In genomic region chr2:140454717-140455116, GRCh38 we compare ENCODE assay signal across 13 cellular contexts.
A peak's percentile ranks its signal among the peaks of the same experiment; 100 is the strongest.
DNase-seq lines count a peak whose midpoint lies in the region; ATAC-seq and TF ChIP-seq lines count a peak whose summit lies in the region.
"Had no signal": no experiment of that assay in that cellular context is flagged by ENCODE, and none has a peak within 500 bp of the region (broad histone marks: within the 10 kb centered on the region; RNA-seq: fewer than 3 reads in every experiment).

No MANE protein-coding gene starts in this region.

- H3K9ac ChIP-seq in PC-3 (ENCODE audit: low read length), result no peak overlapping the region
- no peak overlapping the region for H3K9ac ChIP-seq in neural cell (ENCODE audit: low read length)

- H3K79me2 ChIP-seq in PC-3 (ENCODE audit: low read length) (no peaks in the 10 kb centered on the region), neural cell (replicated peaks; ENCODE audit: insufficient read depth, low read length) (no peaks in the 10 kb centered on the region)

- H4K20me1 ChIP-seq in PC-3 (ENCODE audit: low read length), result no peaks in the 10 kb centered on the region
- no peaks in the 10 kb centered on the region for H4K20me1 ChIP-seq in neural cell (ENCODE audit: insufficient read depth)

- ATAC-seq in PC-3, result peak; percentile 99
- no peak for ATAC-seq in HG03139 (IDR thresholded peaks at IDR 0.05; ENCODE audit: unreplicated experiment)
- ATAC-seq: sciatic nerve had no signal

- POLR2A ChIA-PET in BJ (lab: Charles Lee), result no interaction called here
- POLR2A ChIA-PET in PC-3 (lab: Charles Lee; ENCODE audit: unreplicated experiment), result no interaction called here

- H3F3A ChIP-seq in PC-3 (ENCODE audit: low read length, unreplicated experiment), result no peaks in the 10 kb centered on the region
- H3F3A ChIP-seq in neural cell (ENCODE audit: insufficient read depth, low read length, poor library complexity, severe bottlenecking), result no peaks in the 10 kb centered on the region

- TF ChIP-seq CTCF in BJ (IDR thresholded peaks at IDR 0.05; ENCODE audit: insufficient read depth, low read depth, low read length) (no peak), PC-3 (conservative IDR thresholded peaks at IDR 0.05; ENCODE audit: low read depth, low read length) (no peak), neural cell (IDR thresholded peaks at IDR 0.05; ENCODE audit: poor library complexity, severe bottlenecking) (no peak), GM13977 (IDR thresholded peaks at IDR 0.05; ENCODE audit: extremely low read depth, insufficient read depth, missing control alignments) (no peak)

- H3K36me3 ChIP-seq in BJ (ENCODE audit: control insufficient read depth, insufficient read depth, low read length) (no peaks in the 10 kb centered on the region), PC-3 (ENCODE audit: low read depth, low read length) (no peaks in the 10 kb centered on the region), neural cell (ENCODE audit: insufficient read depth, low read length) (no peaks in the 10 kb centered on the region)

- no peaks in the 10 kb centered on the region for H3K9me3 ChIP-seq in PC-3 (ENCODE audit: low read length)
- H3K9me3 ChIP-seq in neural cell (ENCODE audit: low read length), result no peaks in the 10 kb centered on the region

- H3K4me1 ChIP-seq in PC-3 (ENCODE audit: insufficient read depth, low read length), result peaks cover 13% of the 10 kb centered on the region

- H3K9me2 ChIP-seq in PC-3 (replicated peaks; ENCODE audit: low read length), result no peaks in the 10 kb centered on the region
- H3K9me2 ChIP-seq in neural cell (ENCODE audit: insufficient read depth, low read length), result no peaks in the 10 kb centered on the region

- H3K4me2 ChIP-seq in PC-3 (ENCODE audit: low read length) (no peak overlapping the region), neural cell (ENCODE audit: low read length) (peak overlapping the region; percentile 32)

- no peak for TF ChIP-seq RAD21 in neural cell (conservative IDR thresholded peaks at IDR 0.05)

- DNase-seq in BJ (ENCODE audit: low read depth) (peak; percentile 18), PC-3 (peak; percentile 78), epidermal melanocyte (ENCODE audit: insufficient read length, low spot score) (peak; percentile 26), NCI-H1048 (lab: John Stamatoyannopoulos, UW) (no peak), NK-92 (lab: John Stamatoyannopoulos, UW; ENCODE audit: unreplicated experiment) (no peak), GM13977 (ENCODE audit: low spot score) (no peak)
- DNase-seq: activated CD4-positive, alpha-beta T cell treated with anti-CD3 and anti-CD28 coated beads for 48 hours; activated effector memory CD4-positive, alpha-beta T cell treated with Interleukin-2 at 50 U/mL for 16 hours; NCI-H524 had no signal

- in situ Hi-C loops in GM13977 (cut with MboI; ENCODE audit: low pct_unique_long_range_greater_than_20kb, low sequenced_read_pairs, unreplicated experiment), result no loop called here

- no peak overlapping the region for H3K4me3 ChIP-seq in BJ (ENCODE audit: low read depth, low read length)
- no peak overlapping the region for H3K4me3 ChIP-seq in PC-3 (ENCODE audit: low read length)
- H3K4me3 ChIP-seq in neural cell (ENCODE audit: low read length), result no peak overlapping the region
- H3K4me3 ChIP-seq: SK-N-MC had no signal

- intact Hi-C loops in PC-3 (cut with micrococcal nuclease), result no loop called here

- CTCF ChIA-PET in BJ (lab: Yijun Ruan, JAX) (no interaction called here), PC-3 (lab: Charles Lee) (no interaction called here)

- no peak for TF ChIP-seq EP300 in neural cell (conservative IDR thresholded peaks at IDR 0.05; ENCODE audit: poor library complexity, severe bottlenecking)

- no TSS peak for BruUV-seq in PC-3 (replicated peaks; lab: Mats Ljungman, UMichigan)

- H3K27ac ChIP-seq in PC-3 (ENCODE audit: low read length) (no peak overlapping the region), neural cell (ENCODE audit: low read length) (peak overlapping the region; percentile 54)
- H3K27ac ChIP-seq: SK-N-MC had no signal

- H2AFZ ChIP-seq in PC-3 (ENCODE audit: low read length), result no peak overlapping the region
- no peak overlapping the region for H2AFZ ChIP-seq in neural cell (ENCODE audit: low read depth, low read length)

- no peaks in the 10 kb centered on the region for H3K27me3 ChIP-seq in BJ (ENCODE audit: control insufficient read depth, insufficient read depth, low read length)
- no peaks in the 10 kb centered on the region for H3K27me3 ChIP-seq in PC-3 (ENCODE audit: low read length)
- H3K27me3 ChIP-seq in neural cell (ENCODE audit: insufficient read depth, low read depth, low read length), result no peaks in the 10 kb centered on the region

TF ChIP-seq in neural cell, 6 proteins besides CTCF, POLR2A, EP300 and RAD21:
- peak; percentile 28 for TF ChIP-seq POLR2AphosphoS5 (IDR thresholded peaks at IDR 0.05)
- TF ChIP-seq REST (IDR thresholded peaks at IDR 0.05; ENCODE audit: borderline replicate concordance), result no peak

Comparison
In these comparisons a context has a peak if more than half of its experiments do, and no peak if none do; other contexts are left out.
1. DNase-seq: peak in BJ (single experiment), PC-3 (single experiment) and epidermal melanocyte (single experiment); none in NCI-H1048 (single experiment), NK-92 (single experiment) and GM13977 (single experiment).